ENCODE assay signal across 11 cellular contexts in the genomic region with DNA sequence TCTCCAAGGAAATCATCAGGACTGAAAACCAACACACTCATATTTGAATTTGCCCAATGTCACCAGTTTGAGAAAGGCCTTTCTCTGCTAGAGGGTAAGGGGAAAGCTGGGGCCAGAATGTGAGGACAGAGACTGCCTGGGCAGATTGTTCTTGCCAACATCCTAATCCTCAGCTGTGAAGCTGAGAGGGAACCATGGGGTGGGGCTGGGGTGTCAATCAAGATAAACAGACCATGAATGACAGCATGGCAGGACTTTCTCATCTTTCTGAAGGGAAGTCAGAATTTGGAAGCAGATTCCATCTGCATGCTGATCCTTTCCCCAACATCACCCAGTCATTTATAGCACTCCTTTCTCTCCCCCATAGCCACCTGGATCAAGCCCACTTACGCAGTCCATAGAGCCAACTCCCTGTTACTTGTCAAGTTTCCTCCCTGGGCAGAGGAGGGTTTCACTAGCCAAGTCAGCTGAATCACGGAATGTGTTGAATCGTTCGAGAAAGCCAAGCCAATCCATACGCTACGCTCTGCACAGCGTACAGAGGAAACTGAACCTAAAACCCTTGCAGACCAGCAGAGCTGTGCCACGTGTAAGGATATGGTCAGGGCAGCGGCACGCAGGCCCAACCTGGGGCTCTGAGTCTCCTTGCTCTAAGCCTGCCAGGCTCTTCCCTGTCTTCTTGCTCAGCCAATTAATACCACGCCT. TPM values are rescaled to one million over a fixed set of nuclear protein-coding genes. Genes with fewer than 3 reads are reported as not detected.
DNase-seq lines count a peak whose midpoint lies in the region; ATAC-seq and TF ChIP-seq lines count a peak whose summit lies in the region.
"Had no signal": no experiment of that assay in that cellular context is flagged by ENCODE, and none has a peak within 500 bp of the region (broad histone marks: within the 10 kb centered on the region; RNA-seq: fewer than 3 reads in every experiment).

No MANE protein-coding gene starts in this region.

- DNase-seq in mucosa of descending colon (no peak), GM13976 (ENCODE audit: low spot score) (no peak), HT-29 (ENCODE audit: low spot score) (no peak), suprapubic skin (ENCODE audit: low spot score in 2 of 2) (no peak)
- DNase-seq: DMS53, NCI-H2107, posterior cingulate gyrus had no signal

- no peak for TF ChIP-seq POLR2A in suprapubic skin (IDR thresholded peaks at IDR 0.05)

- 85% methylated on average over 11 of the region's 11 CpGs for WGBS in suprapubic skin

- no peak for TF ChIP-seq CTCF in mucosa of descending colon (IDR thresholded peaks at IDR 0.05)
- no peak for TF ChIP-seq CTCF in GM13976 (IDR thresholded peaks at IDR 0.05; ENCODE audit: borderline replicate concordance, control extremely low read depth, extremely low read depth, insufficient read depth, missing control alignments)
- TF ChIP-seq CTCF in suprapubic skin (IDR thresholded peaks at IDR 0.05): no peak

- no peak overlapping the region for H3K27ac ChIP-seq in suprapubic skin

- no peak for TF ChIP-seq EP300 in suprapubic skin (IDR thresholded peaks at IDR 0.05)

- H3K36me3 ChIP-seq in mucosa of descending colon (ENCODE audit: low read depth) (no peaks in the 10 kb centered on the region), suprapubic skin (no peaks in the 10 kb centered on the region)

- H3K9me3 ChIP-seq in mucosa of descending colon: no peaks in the 10 kb centered on the region
- H3K9me3 ChIP-seq in suprapubic skin: no peaks in the 10 kb centered on the region

- H3K27me3 ChIP-seq in suprapubic skin: peaks cover 9% of the 10 kb centered on the region

- no peak overlapping the region for H3K4me3 ChIP-seq in mucosa of descending colon
- no peak overlapping the region for H3K4me3 ChIP-seq in suprapubic skin

- H3K4me1 ChIP-seq in mucosa of descending colon (ENCODE audit: low read depth): no peaks in the 10 kb centered on the region
- peaks cover 6% of the 10 kb centered on the region for H3K4me1 ChIP-seq in suprapubic skin

- peak; percentile 69 for ATAC-seq in GM18870 (IDR thresholded peaks at IDR 0.05; ENCODE audit: unreplicated experiment)
- peak; percentile 48 for ATAC-seq in GM21526 (IDR thresholded peaks at IDR 0.05; ENCODE audit: low FRiP score, unreplicated experiment)
- peak; percentile 66 for ATAC-seq in HG03565 (IDR thresholded peaks at IDR 0.05; ENCODE audit: unreplicated experiment)
- peak; percentile 83 for ATAC-seq in mucosa of descending colon
- no peak for ATAC-seq in HG03354 (IDR thresholded peaks at IDR 0.05; ENCODE audit: poor library complexity, severe bottlenecking, unreplicated experiment)

- in situ Hi-C loops in GM13976 (cut with MboI; ENCODE audit: low sequenced_read_pairs, unreplicated experiment): no loop called here

- intact Hi-C loops in mucosa of descending colon (cut with DNase I, micrococcal nuclease): no loop called here

RNA-seq across cellular contexts. Expression of a gene that starts 14.9 kb away (rescaled TPM):
- total RNA-seq in mucosa of descending colon: under 1 TPM; 0.38 to 0.63 (median 0.58) TPM
- not detected in 2 replicates for total RNA-seq in HT-29 (2014; rRNA removed; shearing (Covaris generic))
- total RNA-seq in suprapubic skin: 1 to 10 TPM; 2.4 to 7.4 (median 4.8) TPM
